8 cellular contexts compared by ENCODE assay signal in genomic region chr11:38791346-38791961, GRCh38.
DNase-seq lines count a peak whose midpoint lies in the region; ATAC-seq and TF ChIP-seq lines count a peak whose summit lies in the region.

No MANE protein-coding gene starts in this region.

- no peaks in the 10 kb centered on the region for H3K4me1 ChIP-seq in heart right ventricle

- POLR2A ChIA-PET in HEK293T (lab: Yijun Ruan, JAX) = no interaction called here

- H3K4me3 ChIP-seq in heart right ventricle = no peak overlapping the region

- no peak overlapping the region for H3K27ac ChIP-seq in heart right ventricle

- 25 to 28% methylated on average over 4 of the region's 4 CpGs for WGBS in heart right ventricle, 2 donors

- no peaks in the 10 kb centered on the region for H3K27me3 ChIP-seq in heart right ventricle

- peak in 1 of 2 donors; percentile 40 for DNase-seq in heart right ventricle
- no peak for DNase-seq in Right ventricle myocardium superior
- DNase-seq in HEK293T (ENCODE audit: extremely low spot score) = peak; percentile 25
- peak; percentile 57 for DNase-seq in NCI-H1092 treated with DMSO at 0.1 percent for 48 hours (lab: John Stamatoyannopoulos, UW)
- peak; percentile 61 for DNase-seq in SW480 (ENCODE audit: low spot score)
- DNase-seq in foreskin melanocyte = peak; percentile 37
- DNase-seq in renal cortical epithelial cell (ENCODE audit: low read depth) = peak; percentile 43
- no peak for DNase-seq in posterior vena cava (ENCODE audit: low spot score)

- H3K36me3 ChIP-seq in heart right ventricle = no peaks in the 10 kb centered on the region

- intact Hi-C loops in heart right ventricle (cut with DNase I) (loop anchor here in 4 of 10 donors (5.0 to 10.0 kb wide), 2 partner anchors 844 to 847 kb away; no protein-coding TSS in a partner anchor), Right ventricle myocardium superior (cut with DNase I) (no loop called here), posterior vena cava (cut with DNase I) (no loop called here)

- TF ChIP-seq CTCF in heart right ventricle (IDR thresholded peaks at IDR 0.05) = peak; percentile 41 to 83 (median 72)

- ATAC-seq in heart right ventricle = peak in 2 of 8 donors; percentile 41 to 60
- no peak for ATAC-seq in Right ventricle myocardium superior (ENCODE audit: poor library complexity)

- CTCF ChIA-PET in HEK293T (lab: Yijun Ruan, JAX) = no interaction called here

- no peaks in the 10 kb centered on the region for H3K9me3 ChIP-seq in heart right ventricle

TF ChIP-seq in HEK293T, 16 proteins besides CTCF, POLR2A, EP300 and RAD21:
- TF ChIP-seq SP1 (IDR thresholded peaks at IDR 0.05) (no peak), ARNT (IDR thresholded peaks at IDR 0.05) (no peak), ELF4 (IDR thresholded peaks at IDR 0.05) (no peak)

Comparison
In these comparisons a context has a peak if more than half of its experiments do, and no peak if none do; other contexts are left out.
1. DNase-seq: peak in HEK293T (single experiment), NCI-H1092 treated with DMSO at 0.1 percent for 48 hours (single experiment), SW480 (single experiment), foreskin melanocyte (single experiment) and renal cortical epithelial cell (single experiment); none in Right ventricle myocardium superior (single experiment) and posterior vena cava (single experiment).